19 cellular contexts compared by ENCODE assay signal in genomic region chr14:93943930-93944329, GRCh38. TPM values are rescaled to one million over a fixed set of nuclear protein-coding genes. Genes with fewer than 3 reads are reported as not detected.
A peak's percentile ranks its signal among the peaks of the same experiment; 100 is the strongest.
DNase-seq lines count a peak whose midpoint lies in the region; ATAC-seq and TF ChIP-seq lines count a peak whose summit lies in the region.
"Had no signal": no experiment of that assay in that cellular context is flagged by ENCODE, and none has a peak within 500 bp of the region (broad histone marks: within the 10 kb centered on the region; RNA-seq: fewer than 3 reads in every experiment).

No MANE protein-coding gene starts in this region.

- TF ChIP-seq POLR2A in esophagus muscularis mucosa (IDR thresholded peaks at IDR 0.05; ENCODE audit: low read depth) = no peak

- peak overlapping the region in 2 of 3 experiments; percentile 20 to 60 for H3K27ac Mint-ChIP-seq in nephron
- H3K27ac Mint-ChIP-seq in immature natural killer cell = peak overlapping the region in 1 of 6 donors; percentile 59
- H3K27ac Mint-ChIP-seq: GM23338, IgD-negative memory B cell had no signal

- H3K36me3 Mint-ChIP-seq in nephron (ENCODE audit: low read depth) (no peaks in the 10 kb centered on the region), immature natural killer cell (peaks cover 12 to 27% (median 18%) of the 10 kb centered on the region in 3 donors)

- H3K27ac ChIP-seq in heart right ventricle (peak overlapping the region in 6 of 10 donors; percentile 2 to 74 (median 44)), esophagus muscularis mucosa (replicated peaks in 1 of 4) (peak overlapping the region; percentile 80 to 94 (median 88))
- H3K27ac ChIP-seq: BLaER1 treated with 17β-estradiol and CSF1 and Interleukin-3, amounts not matched to agents 10 nM and 100 nM had no signal

- H3K27me3 ChIP-seq in heart right ventricle (peaks cover 0 to 14% (median 6%) of the 10 kb centered on the region in 7 donors), esophagus muscularis mucosa (peaks cover 0 to 6% (median 0%) of the 10 kb centered on the region in 4 donors)

- DNase-seq in heart right ventricle (no peak), cardiac septum (ENCODE audit: low spot score) (no peak), esophagus muscularis mucosa (ENCODE audit: extremely low spot score) (no peak), SKM-1 treated with dmso at 0.1 percent for 144 hours (lab: John Stamatoyannopoulos, UW; ENCODE audit: unreplicated experiment) (no peak), immature natural killer cell (no peak)
- DNase-seq: CD8-positive, alpha-beta memory T cell; HCEC 1CT; Karpas-422; NCI-H1048; NCI-H1436; NCI-H1930; NCI-H345; NCI-H526 had no signal

- H3K27me3 Mint-ChIP-seq in nephron (ENCODE audit: low read depth) (peaks cover 40% of the 10 kb centered on the region), immature natural killer cell (ENCODE audit: low read depth in 3 of 3) (peaks cover 0 to 2% (median 0%) of the 10 kb centered on the region in 3 donors)
- H3K27me3 Mint-ChIP-seq: CD8-positive, alpha-beta memory T cell; IgD-negative memory B cell had no signal

- ATAC-seq in heart right ventricle = no peak
- ATAC-seq in HG03039 (IDR thresholded peaks at IDR 0.05; ENCODE audit: unreplicated experiment) = no peak
- ATAC-seq: GM23338 had no signal

- peaks cover 34% of the 10 kb centered on the region for H3K4me1 Mint-ChIP-seq in nephron
- peaks cover 7 to 9% of the 10 kb centered on the region in 2 donors for H3K4me1 Mint-ChIP-seq in immature natural killer cell

- H3K9me3 Mint-ChIP-seq in nephron (no peaks in the 10 kb centered on the region), immature natural killer cell (no peaks in the 10 kb centered on the region)
- H3K9me3 Mint-ChIP-seq: CD8-positive, alpha-beta memory T cell; GM23338; IgD-negative memory B cell had no signal

- TF ChIP-seq CTCF in heart right ventricle (IDR thresholded peaks at IDR 0.05) = no peak
- no peak for TF ChIP-seq CTCF in esophagus muscularis mucosa (IDR thresholded peaks at IDR 0.05)
- no peak for TF ChIP-seq CTCF in nephron (IDR thresholded peaks at IDR 0.05; ENCODE audit: unreplicated experiment in 3 of 3)

- H3K36me3 ChIP-seq in heart right ventricle (peaks cover 0 to 71% (median 12%) of the 10 kb centered on the region in 9 donors), esophagus muscularis mucosa (peaks cover 12 to 58% (median 38%) of the 10 kb centered on the region in 4 donors)
- H3K36me3 ChIP-seq: BLaER1 treated with 17β-estradiol and CSF1 and Interleukin-3, amounts not matched to agents 10 nM and 100 nM had no signal

- H3K4me3 ChIP-seq in heart right ventricle = no peak overlapping the region
- H3K4me3 ChIP-seq in esophagus muscularis mucosa = no peak overlapping the region
- H3K4me3 ChIP-seq: BLaER1 treated with 17β-estradiol and CSF1 and Interleukin-3, amounts not matched to agents 10 nM and 100 nM; GM23338 had no signal

- H3K4me1 ChIP-seq in heart right ventricle (peaks cover 0 to 49% (median 21%) of the 10 kb centered on the region in 9 donors), esophagus muscularis mucosa (peaks cover 37 to 79% (median 72%) of the 10 kb centered on the region in 4 donors)

- WGBS in heart right ventricle, 2 donors = 66 to 68% methylated on average over 9 of the region's 9 CpGs
- WGBS in esophagus muscularis mucosa = 74% methylated on average over 9 of the region's 9 CpGs

- no peak for TF ChIP-seq EP300 in esophagus muscularis mucosa (IDR thresholded peaks at IDR 0.05)

- intact Hi-C loops in heart right ventricle (cut with DNase I) (loop anchor here in 5 of 10 donors (5.0 to 10.0 kb wide), 2 partner anchors 58 to 191 kb away; no protein-coding TSS in a partner anchor), cardiac septum (cut with DNase I) (no loop called here), esophagus muscularis mucosa (cut with DNase I) (no loop called here)

- H3K9me3 ChIP-seq in heart right ventricle = no peaks in the 10 kb centered on the region
- H3K9me3 ChIP-seq in esophagus muscularis mucosa = no peaks in the 10 kb centered on the region
- H3K9me3 ChIP-seq: BLaER1 treated with 17β-estradiol and CSF1 and Interleukin-3, amounts not matched to agents 10 nM and 100 nM had no signal

- H3K4me3 Mint-ChIP-seq in nephron = peak overlapping the region in 1 of 3 experiments; percentile 15
- H3K4me3 Mint-ChIP-seq in immature natural killer cell = no peak overlapping the region
- H3K4me3 Mint-ChIP-seq: CD8-positive, alpha-beta memory T cell; GM23338; IgD-negative memory B cell had no signal

RNA-seq across cellular contexts. Expression of gene FAM181A, which starts 16.8 kb away (rescaled TPM):
- total RNA-seq in heart right ventricle = not detected
- not detected for polyA plus RNA-seq in heart right ventricle
- total RNA-seq in cardiac septum = not detected
- not detected for total RNA-seq in esophagus muscularis mucosa
- polyA plus RNA-seq in immature natural killer cell = not detected
- total RNA-seq: CD8-positive, alpha-beta memory T cell; GM23338; MCF 10A had no signal
- polyA plus RNA-seq: CD8-positive, alpha-beta memory T cell; GM23338; IgD-negative memory B cell had no signal

RNA-seq across cellular contexts. Expression of gene ASB2, which starts 32.4 kb away (rescaled TPM):
- total RNA-seq in heart right ventricle (100 to 1,000 TPM in 9 of 10 donors, 10 to 100 TPM in 1; 85.7 to 253 (median 168) TPM), cardiac septum (156 TPM), esophagus muscularis mucosa (100 to 1,000 TPM in 3 of 4 donors, 10 to 100 TPM in 1; 53.5 to 164 (median 105) TPM)
- polyA plus RNA-seq in heart right ventricle (100 to 1,000 TPM in 1 of 2 donors, 10 to 100 TPM in 1; 19.6 to 374 TPM), immature natural killer cell (1 to 10 TPM; 1.4 to 4.2 (median 2.7) TPM)
- total RNA-seq: MCF 10A had no signal

RNA-seq across cellular contexts. Expression of gene CCDC197, which starts 53.2 kb away (rescaled TPM):
- total RNA-seq in heart right ventricle = 1 to 10 TPM in 3 of 10 donors, under 1 TPM in 6, not detected in 1; 0.40 to 1.6 (median 0.75) TPM
- polyA plus RNA-seq in heart right ventricle = 1 to 10 TPM in 1 of 2 donors, not detected in 1; 1.3 TPM
- 3.4 TPM for total RNA-seq in cardiac septum
- not detected for total RNA-seq in esophagus muscularis mucosa
- polyA plus RNA-seq in immature natural killer cell = not detected
- total RNA-seq: CD8-positive, alpha-beta memory T cell; GM23338; MCF 10A had no signal
- polyA plus RNA-seq: CD8-positive, alpha-beta memory T cell; GM23338; IgD-negative memory B cell had no signal
